Comparison of ENCODE assay signal across 22 cellular contexts in genomic region chr5:6340100-6340499, GRCh38. TPM values are rescaled to one million over a fixed set of nuclear protein-coding genes. Genes with fewer than 3 reads are reported as not detected.
DNase-seq lines count a peak whose midpoint lies in the region; ATAC-seq, FAIRE-seq and TF ChIP-seq lines count a peak whose summit lies in the region.
"Had no signal": no experiment of that assay in that cellular context is flagged by ENCODE, and none has a peak within 500 bp of the region (broad histone marks: within the 10 kb centered on the region; RNA-seq: fewer than 3 reads in every experiment).

No MANE protein-coding gene starts in this region.

- H3K4me1 ChIP-seq in A549 (no peaks in the 10 kb centered on the region), PC-3 (ENCODE audit: insufficient read depth, low read length) (no peaks in the 10 kb centered on the region), K562 (replicated peaks in 1 of 2; ENCODE audit: control insufficient read depth in 2 of 2, insufficient read depth in 2 of 2, low read length in 2 of 2) (no peaks in the 10 kb centered on the region)
- H3K4me1 ChIP-seq: HAP-1 had no signal

- no peak overlapping the region for H3K4me2 ChIP-seq in A549
- H3K4me2 ChIP-seq in PC-3 (ENCODE audit: low read length): no peak overlapping the region
- H3K4me2 ChIP-seq in K562 (ENCODE audit: insufficient read depth, low read length): no peak overlapping the region

- ATAC-seq in A549 (no peak), PC-3 (no peak), K562 (no peak), HG02885 (IDR thresholded peaks at IDR 0.05; ENCODE audit: poor library complexity, unreplicated experiment) (no peak)

- no peak for TF ChIP-seq CTCF in A549 (IDR thresholded peaks at IDR 0.05)
- no peak for TF ChIP-seq CTCF in PC-3 (conservative IDR thresholded peaks at IDR 0.05; ENCODE audit: low read depth, low read length)
- TF ChIP-seq CTCF in K562 (IDR thresholded peaks at IDR 0.05 in 2 of 3, conservative IDR thresholded peaks at IDR 0.05 in 1 of 3; ENCODE audit: insufficient read depth in 2 of 3, low read depth in 1 of 3, low read length in 3 of 3): no peak
- no peak for TF ChIP-seq CTCF in fibroblast of the aortic adventitia (IDR thresholded peaks at IDR 0.05; ENCODE audit: insufficient read depth, low read length)

- no peaks in the 10 kb centered on the region for H4K20me1 ChIP-seq in PC-3 (ENCODE audit: low read length)
- H4K20me1 ChIP-seq in K562 (replicated peaks; ENCODE audit: control insufficient read depth, insufficient read depth, low read length): peaks cover 5% of the 10 kb centered on the region

- no peak overlapping the region for H2AFZ ChIP-seq in PC-3 (ENCODE audit: low read length)
- H2AFZ ChIP-seq in K562 (ENCODE audit: low read depth, low read length): no peak overlapping the region

- intact Hi-C loops in PC-3 (cut with micrococcal nuclease): no loop called here
- intact Hi-C loops in K562 (cut with micrococcal nuclease): no loop called here

- DNase-seq in A549 (ENCODE audit: low read depth in 1 of 2, low spot score in 1 of 2) (no peak), PC-3 (peak; percentile 57), K562 (ENCODE audit: extremely low read depth in 1 of 4, low spot score in 3 of 4) (no peak), fibroblast of the aortic adventitia (ENCODE audit: low read depth) (peak; percentile 15), epidermal melanocyte (ENCODE audit: insufficient read length, low spot score) (no peak), frontal cortex (ENCODE audit: low spot score in 2 of 2) (no peak)
- DNase-seq in activated CD8-positive, alpha-beta memory T cell treated with anti-CD3 and anti-CD28 coated beads for 24 hours: no peak
- DNase-seq: C1 segment of cervical spinal cord; Calu3; CD4-positive, alpha-beta memory T cell; COR-L47; DMS53; DND-41; GOT3; HFFc6 had no signal

- POLR2A ChIA-PET in A549 (lab: Yijun Ruan, JAX) (no interaction called here), PC-3 (lab: Charles Lee; ENCODE audit: unreplicated experiment) (no interaction called here), K562 (lab: Yijun Ruan, JAX) (no interaction called here)

- no peaks in the 10 kb centered on the region for H3K9me2 ChIP-seq in PC-3 (replicated peaks; ENCODE audit: low read length)

- BruUV-seq in PC-3 (replicated peaks; lab: Mats Ljungman, UMichigan) (no TSS peak), K562 (replicated peaks; lab: Mats Ljungman, UMichigan) (no TSS peak)

- H3K4me3 ChIP-seq in A549 (no peak overlapping the region), PC-3 (ENCODE audit: low read length) (no peak overlapping the region), K562 (no peak overlapping the region), fibroblast of the aortic adventitia (ENCODE audit: low read depth, low read length) (no peak overlapping the region)
- H3K4me3 ChIP-seq: HAP-1 had no signal

- no peak overlapping the region for H3K27ac ChIP-seq in A549
- H3K27ac ChIP-seq in PC-3 (ENCODE audit: low read length): no peak overlapping the region
- H3K27ac ChIP-seq in K562 (ENCODE audit: extremely low read depth, low read depth, low read length): no peak overlapping the region
- H3K27ac ChIP-seq: 22Rv1 had no signal

- H3K9ac ChIP-seq in PC-3 (ENCODE audit: low read length) (no peak overlapping the region), K562 (ENCODE audit: insufficient read depth in 1 of 2, low read depth in 2 of 2, low read length in 2 of 2) (no peak overlapping the region)

- TF ChIP-seq RAD21 in A549 (conservative IDR thresholded peaks at IDR 0.05 in 1 of 2, IDR thresholded peaks at IDR 0.05 in 1 of 2) (no peak), K562 (CRISPR knock-in tag; conservative IDR thresholded peaks at IDR 0.05 in 1 of 2, IDR thresholded peaks at IDR 0.05 in 1 of 2) (no peak)

- WGBS in A549 (ENCODE audit: missing lambda C conversion rate): 74% methylated on average over 1 of the region's 1 CpG
- WGBS in K562 (ENCODE audit: insufficient coverage, low coverage, missing lambda C conversion rate): 5% methylated on average over 1 of the region's 1 CpG

- CTCF ChIA-PET in A549 (lab: Yijun Ruan, JAX) (no interaction called here), PC-3 (lab: Charles Lee) (no interaction called here), K562 (lab: Yijun Ruan, JAX; ENCODE audit: low intra/inter-chr PET ratio) (no interaction called here)

- TF ChIP-seq EP300 in A549 (IDR thresholded peaks at IDR 0.05) (no peak), K562 (IDR thresholded peaks at IDR 0.05; ENCODE audit: low read length) (no peak)

- H3K9me3 ChIP-seq in A549 (no peaks in the 10 kb centered on the region), PC-3 (ENCODE audit: low read length) (no peaks in the 10 kb centered on the region), K562 (replicated peaks; ENCODE audit: control insufficient read depth, insufficient read depth, low read depth, low read length) (no peaks in the 10 kb centered on the region)
- H3K9me3 ChIP-seq: HAP-1 had no signal

- no peaks in the 10 kb centered on the region for H3K36me3 ChIP-seq in PC-3 (ENCODE audit: low read depth, low read length)
- no peaks in the 10 kb centered on the region for H3K36me3 ChIP-seq in K562 (ENCODE audit: control insufficient read depth, insufficient read depth, low read length)
- H3K36me3 ChIP-seq: HAP-1 had no signal

- H3F3A ChIP-seq in PC-3 (ENCODE audit: low read length, unreplicated experiment): no peaks in the 10 kb centered on the region

- no peaks in the 10 kb centered on the region for H3K9me1 ChIP-seq in K562 (ENCODE audit: control insufficient read depth, insufficient read depth, low read length)

- in situ Hi-C loops in K562 (cut with MboI): no loop called here

- H3K79me2 ChIP-seq in PC-3 (ENCODE audit: low read length) (no peaks in the 10 kb centered on the region), K562 (ENCODE audit: control insufficient read depth, insufficient read depth, low read length) (no peaks in the 10 kb centered on the region)

- no peaks in the 10 kb centered on the region for H3K27me3 ChIP-seq in PC-3 (ENCODE audit: low read length)
- H3K27me3 ChIP-seq in K562 (ENCODE audit: control insufficient read depth in 2 of 2, insufficient read depth in 2 of 2, low read length in 2 of 2): peaks cover 0 to 54% of the 10 kb centered on the region in 2 experiments; a peak in 4 of 5 replicates

- TF ChIP-seq POLR2A in A549 (IDR thresholded peaks at IDR 0.05; ENCODE audit: low read length) (no peak), K562 (conservative IDR thresholded peaks at IDR 0.05) (no peak)

- no peak for FAIRE-seq in A549 (lab: Jason Lieb, UNC)
- FAIRE-seq in K562 (lab: Jason Lieb, UNC): no peak
- no peak for FAIRE-seq in frontal cortex (lab: Jason Lieb, UNC)
- FAIRE-seq: A204.1, G401.6, GM12892, H54 had no signal

TF ChIP-seq in A549, 52 proteins besides CTCF, POLR2A, EP300 and RAD21:
- TF ChIP-seq FOSL2 (IDR thresholded peaks at IDR 0.05): no peak
- peak; percentile 69 for TF ChIP-seq FOSL2 (CRISPR knock-in tag; IDR thresholded peaks at IDR 0.05)
- no peak for TF ChIP-seq ZSCAN20 (CRISPR knock-in tag; IDR thresholded peaks at IDR 0.05)
TF ChIP-seq in A549: peak in this region for 1.

TF ChIP-seq in K562, 482 proteins besides CTCF, POLR2A, EP300 and RAD21 (continues in another document):
- TF ChIP-seq, protein P1, sequence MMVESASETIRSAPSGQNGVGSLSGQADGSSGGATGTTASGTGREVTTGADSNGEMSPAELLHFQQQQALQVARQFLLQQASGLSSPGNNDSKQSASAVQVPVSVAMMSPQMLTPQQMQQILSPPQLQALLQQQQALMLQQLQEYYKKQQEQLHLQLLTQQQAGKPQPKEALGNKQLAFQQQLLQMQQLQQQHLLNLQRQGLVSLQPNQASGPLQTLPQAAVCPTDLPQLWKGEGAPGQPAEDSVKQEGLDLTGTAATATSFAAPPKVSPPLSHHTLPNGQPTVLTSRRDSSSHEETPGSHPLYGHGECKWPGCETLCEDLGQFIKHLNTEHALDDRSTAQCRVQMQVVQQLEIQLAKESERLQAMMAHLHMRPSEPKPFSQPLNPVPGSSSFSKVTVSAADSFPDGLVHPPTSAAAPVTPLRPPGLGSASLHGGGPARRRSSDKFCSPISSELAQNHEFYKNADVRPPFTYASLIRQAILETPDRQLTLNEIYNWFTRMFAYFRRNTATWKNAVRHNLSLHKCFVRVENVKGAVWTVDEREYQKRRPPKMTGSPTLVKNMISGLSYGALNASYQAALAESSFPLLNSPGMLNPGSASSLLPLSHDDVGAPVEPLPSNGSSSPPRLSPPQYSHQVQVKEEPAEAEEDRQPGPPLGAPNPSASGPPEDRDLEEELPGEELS (CRISPR knock-in tag; IDR thresholded peaks at IDR 0.05; ENCODE audit: borderline replicate concordance): no peak

RNA-seq across cellular contexts. Expression of gene MED10, which starts 38.2 kb away (rescaled TPM):
- polyA plus RNA-seq in A549 (2011; rRNA removed) (40.6 and 59.4 TPM in 2 replicates), A549 (2017; fragmentation: RNase III; extraction: RNeasy Plus Mini Kit Qiagen cat#74134 plus additional on column Dnase treatment) (56.7 to 58.6 TPM (median 57.6 TPM) in 3 replicates), K562 (2011; rRNA removed) (49.9 and 58.8 TPM in 2 replicates), K562 (2014; fragmentation: Illumina TruSeq; extraction: Trizol) (60.6 and 72.2 TPM in 2 replicates), K562 (2014; fragmentation: Nextera tagmentation; extraction: Ambion mirVana) (10 to 100 TPM; 45.0 to 72.5 TPM), K562 (2014; rRNA removed) (78.5 and 83.4 TPM in 2 replicates)
- 74.8 and 80.5 TPM in 2 replicates for polyA plus RNA-seq in A549 (2012; cell fraction: cytosol; rRNA removed)
- polyA plus RNA-seq in A549 (2012; cell fraction: nucleus; rRNA removed): 44.1 and 49.4 TPM in 2 replicates
- 13.2 and 14.2 TPM in 2 replicates for polyA minus RNA-seq in A549 (2011; rRNA and poly(A)+ RNA removed)
- total RNA-seq in PC-3 (2014; rRNA removed) (94.0 and 102 TPM in 2 replicates), K562 (2014; rRNA removed) (36.1 and 51.0 TPM in 2 replicates), K562 (2014; rRNA removed; fragmentation: Illumina TruSeq; extraction: Trizol) (23.8 and 25.7 TPM in 2 replicates), K562 (2015; rRNA removed; fragmentation: Illumina TruSeq; extraction: Trizol) (28.4 and 33.6 TPM in 2 replicates), K562 (2021) (52.0 and 62.3 TPM in 2 replicates), fibroblast of the aortic adventitia (ENCODE audit: low replicate concordance) (17.5 and 26.7 TPM in 2 replicates), frontal cortex (15.1 TPM)
- total RNA-seq in K562 (2011; cell fraction: chromatin; rRNA removed; ENCODE audit: low replicate concordance): 44.1 and 73.3 TPM in 2 replicates
- total RNA-seq in K562 (2011; cell fraction: nucleolus; rRNA removed): 38.2 and 47.2 TPM in 2 replicates
- 43.8 and 50.4 TPM in 2 replicates for total RNA-seq in K562 (2011; cell fraction: nucleoplasm; rRNA removed)
- polyA plus RNA-seq in K562 (2011; cell fraction: cytosol; rRNA removed): 51.3 and 58.8 TPM in 2 replicates
- polyA plus RNA-seq in K562 (2011; cell fraction: nucleus; rRNA removed): 70.4 and 86.1 TPM in 2 replicates
- polyA plus RNA-seq in K562 (2012): 68.1 and 71.4 TPM in 2 replicates
- 18.9 and 20.4 TPM in 2 replicates for polyA minus RNA-seq in K562 (2011; rRNA and poly(A)+ RNA removed)
- polyA minus RNA-seq in K562 (2011; cell fraction: cytosol; rRNA and poly(A)+ RNA removed): 11.6 and 15.7 TPM in 2 replicates
- polyA minus RNA-seq in K562 (2011; cell fraction: nucleus; rRNA and poly(A)+ RNA removed): 41.7 and 72.9 TPM in 2 replicates

Comparison
In these comparisons a context has a peak if more than half of its experiments do, and no peak if none do; other contexts are left out.
1. DNase-seq: peak in PC-3 (single experiment) and fibroblast of the aortic adventitia (single experiment); none in A549 (0 of 2), K562 (0 of 4), epidermal melanocyte (single experiment), frontal cortex (0 of 2) and activated CD8-positive, alpha-beta memory T cell treated with anti-CD3 and anti-CD28 coated beads for 24 hours (single experiment).